In the genomic region with DNA sequence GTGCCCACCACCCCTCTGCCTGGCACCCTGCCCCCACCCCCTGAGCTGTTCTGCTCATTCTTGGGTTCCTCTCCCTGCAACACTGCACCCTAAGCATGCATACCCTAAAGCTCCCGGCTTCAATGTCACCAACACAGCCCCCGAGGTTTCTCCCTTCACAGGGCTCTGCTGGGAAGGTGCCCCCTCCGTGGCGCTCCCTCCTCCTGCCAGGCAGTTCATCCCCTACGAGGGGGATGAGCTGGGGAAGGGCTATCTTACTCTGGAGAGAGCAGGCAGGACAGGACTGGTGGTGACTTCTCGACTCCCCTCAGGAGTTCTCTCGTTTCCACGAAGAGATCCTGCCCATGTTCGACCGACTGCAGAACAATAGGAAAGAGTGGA, we compare ENCODE assay signal across 26 cellular contexts. TPM values are rescaled to one million over a fixed set of nuclear protein-coding genes. Genes with fewer than 3 reads are reported as not detected.
DNase-seq lines count a peak whose midpoint lies in the region; ATAC-seq, FAIRE-seq and TF ChIP-seq lines count a peak whose summit lies in the region.
"Had no signal": no experiment of that assay in that cellular context is flagged by ENCODE, and none has a peak within 500 bp of the region (broad histone marks: within the 10 kb centered on the region; RNA-seq: fewer than 3 reads in every experiment).

No MANE protein-coding gene starts in this region.

- H3K27ac Mint-ChIP-seq in IgD-negative memory B cell = peak overlapping the region in 2 of 3 donors; percentile 15 to 43
- H3K27ac Mint-ChIP-seq in T-helper 17 cell = peak overlapping the region; percentile 24
- H3K27ac Mint-ChIP-seq in stimulated activated naive B cell treated with anti-CD40 and anti-IgM and Interleukin-4, amounts not matched to agents 10 μg/mL and 1 μg/mL and 100 μg/mL, for 72 hours = peak overlapping the region; percentile 9
- H3K27ac Mint-ChIP-seq: HFFc6 had no signal

- no peak for TF ChIP-seq EP300 in HepG2 (IDR thresholded peaks at IDR 0.05; ENCODE audit: low read depth in 2 of 2, low read length in 2 of 2)
- TF ChIP-seq EP300 in HepG2 (CRISPR knock-in tag; IDR thresholded peaks at IDR 0.05; ENCODE audit: borderline replicate concordance) = no peak

- in situ Hi-C loops in HepG2 (cut with HindIII; ENCODE audit: extremely low pct_ligation_motif_present, low pct_unique_long_range_greater_than_20kb) = no loop called here

- no peaks in the 10 kb centered on the region for H4K20me1 ChIP-seq in HepG2 (ENCODE audit: insufficient read depth, low read length)

- no peaks in the 10 kb centered on the region for H3K9me3 Mint-ChIP-seq in IgD-negative memory B cell
- H3K9me3 Mint-ChIP-seq in stimulated activated naive B cell treated with anti-CD40 and anti-IgM and Interleukin-4, amounts not matched to agents 10 μg/mL and 1 μg/mL and 100 μg/mL, for 72 hours = no peaks in the 10 kb centered on the region
- H3K9me3 Mint-ChIP-seq: H9, HFFc6 had no signal

- ATAC-seq in T-helper 17 cell = no peak
- peak; percentile 16 for ATAC-seq in HepG2
- no peak for ATAC-seq in stimulated activated naive B cell treated with anti-CD40 and anti-IgM and Interleukin-4, amounts not matched to agents 10 μg/mL and 1 μg/mL and 100 μg/mL, for 72 hours (replicated peaks)
- no peak for ATAC-seq in GM18868 (IDR thresholded peaks at IDR 0.05; ENCODE audit: unreplicated experiment)

- peaks cover 4 to 6% (median 4%) of the 10 kb centered on the region in 3 donors for H3K4me1 Mint-ChIP-seq in IgD-negative memory B cell
- H3K4me1 Mint-ChIP-seq in T-helper 17 cell = peaks cover 7% of the 10 kb centered on the region
- peaks cover 15 to 27% of the 10 kb centered on the region in 2 donors for H3K4me1 Mint-ChIP-seq in stimulated activated naive B cell treated with anti-CD40 and anti-IgM and Interleukin-4, amounts not matched to agents 10 μg/mL and 1 μg/mL and 100 μg/mL, for 72 hours

- no peak for TF ChIP-seq CTCF in HepG2 (CRISPR knock-in tag; IDR thresholded peaks at IDR 0.05)

- H3K36me3 ChIP-seq in HepG2 (replicated peaks in 1 of 2; ENCODE audit: control insufficient read depth in 1 of 2, insufficient read depth in 2 of 2, low read length in 2 of 2) = peaks cover 3 to 12% of the 10 kb centered on the region in 2 experiments; a peak in 4 of 5 replicates

- TF ChIP-seq POLR2A in HepG2 (IDR thresholded peaks at IDR 0.05; ENCODE audit: insufficient read depth in 1 of 2, low read depth in 2 of 2, low read length in 2 of 2) = no peak

- intact Hi-C loops in HepG2 (cut with micrococcal nuclease; ENCODE audit: unreplicated experiment) = no loop called here

- no peak overlapping the region for H2AFZ ChIP-seq in HepG2 (ENCODE audit: low read length)
- H2AFZ ChIP-seq: GM23248 had no signal

- H3K9ac ChIP-seq in HepG2 (ENCODE audit: insufficient read depth, low read depth, low read length) = no peak overlapping the region
- H3K9ac ChIP-seq: GM23248 had no signal

- FAIRE-seq in HepG2 (lab: Jason Lieb, UNC) (no peak), HTR-8/SVneo (lab: Jason Lieb, UNC) (no peak)
- FAIRE-seq: D721Med had no signal

- CTCF ChIA-PET in HepG2 (lab: Yijun Ruan, JAX; ENCODE audit: low intra/inter-chr PET ratio, low total read pairs) = no interaction called here

- no peak overlapping the region for H3K4me3 ChIP-seq in HepG2 (replicated peaks in 1 of 3; ENCODE audit: insufficient read depth in 1 of 3, low read depth in 2 of 3, low read length in 3 of 3)
- H3K4me3 ChIP-seq: GM23248, SJCRH30 had no signal

- no peaks in the 10 kb centered on the region for H3K36me3 Mint-ChIP-seq in IgD-negative memory B cell
- no peaks in the 10 kb centered on the region for H3K36me3 Mint-ChIP-seq in T-helper 17 cell (ENCODE audit: low read depth)
- H3K36me3 Mint-ChIP-seq in stimulated activated naive B cell treated with anti-CD40 and anti-IgM and Interleukin-4, amounts not matched to agents 10 μg/mL and 1 μg/mL and 100 μg/mL, for 72 hours = peaks cover 22 to 23% of the 10 kb centered on the region in 2 donors

- H3K4me2 ChIP-seq in HepG2 (ENCODE audit: low read depth, low read length) = no peak overlapping the region

- no peak for TF ChIP-seq RAD21 in HepG2 (CRISPR knock-in tag; IDR thresholded peaks at IDR 0.05)

- 28% methylated on average over 10 of the region's 10 CpGs for WGBS in HepG2 (ENCODE audit: low lambda C conversion rate)

- peak overlapping the region in 2 of 4 donors; percentile 31 to 66 for H3K4me3 Mint-ChIP-seq in IgD-negative memory B cell
- H3K4me3 Mint-ChIP-seq in T-helper 17 cell = peak overlapping the region; percentile 19
- no peak overlapping the region for H3K4me3 Mint-ChIP-seq in stimulated activated naive B cell treated with anti-CD40 and anti-IgM and Interleukin-4, amounts not matched to agents 10 μg/mL and 1 μg/mL and 100 μg/mL, for 72 hours
- H3K4me3 Mint-ChIP-seq: H9, HFFc6 had no signal

- H3K79me2 ChIP-seq in HepG2 (ENCODE audit: insufficient read depth, low read length) = no peaks in the 10 kb centered on the region

- POLR2A ChIA-PET in HepG2 (lab: Yijun Ruan, JAX) = no interaction called here

- BruUV-seq in HepG2 (replicated peaks; lab: Mats Ljungman, UMichigan) = no TSS peak

- H3K27me3 Mint-ChIP-seq in IgD-negative memory B cell (no peaks in the 10 kb centered on the region), T-helper 17 cell (no peaks in the 10 kb centered on the region)
- no peaks in the 10 kb centered on the region for H3K27me3 Mint-ChIP-seq in stimulated activated naive B cell treated with anti-CD40 and anti-IgM and Interleukin-4, amounts not matched to agents 10 μg/mL and 1 μg/mL and 100 μg/mL, for 72 hours

- peaks cover 33% of the 10 kb centered on the region for H3K4me1 ChIP-seq in HepG2 (ENCODE audit: insufficient read depth, low read length)
- H3K4me1 ChIP-seq: SJCRH30 had no signal

- H3K9me3 ChIP-seq in T-helper 17 cell (ENCODE audit: control insufficient read depth, low read length, poor library complexity, severe bottlenecking) = no peaks in the 10 kb centered on the region
- H3K9me3 ChIP-seq in HepG2 (ENCODE audit: low read length) = no peaks in the 10 kb centered on the region
- H3K9me3 ChIP-seq: SJCRH30 had no signal

- H3K27ac ChIP-seq in HepG2 (ENCODE audit: extremely low read length, insufficient read depth, low read length) = no peak overlapping the region
- H3K27ac ChIP-seq: GM23248, SJCRH30 had no signal

- DNase-seq in T-helper 17 cell (no peak), HepG2 (ENCODE audit: low spot score) (no peak), HTR-8/SVneo (ENCODE audit: insufficient read length, low spot score) (no peak), A172 (ENCODE audit: low spot score) (no peak)
- no peak for DNase-seq in stimulated activated naive B cell treated with anti-CD40 and anti-IgM and Interleukin-4, amounts not matched to agents 10 μg/mL and 1 μg/mL and 100 μg/mL, for 72 hours
- DNase-seq: AML-193; C1 segment of cervical spinal cord; DMS53; GDM1; GM23248; H9; HFFc6; KG1; NCI-H1092 treated with DMSO at 0.1 percent for 48 hours; NCI-H146; NCI-H2029; NCI-H2171; NCI-H345; NCI-H524; NCI-H774; NK-92 treated with Interleukin-12 subunit alpha and Interleukin-12 subunit beta, amount 100 ng/mL, for 24 hours; SJCRH30 had no signal

- H3K27me3 ChIP-seq in HepG2 (ENCODE audit: control insufficient read depth in 1 of 2, insufficient read depth in 2 of 2, low read length in 2 of 2) = peaks cover 3 to 33% of the 10 kb centered on the region in 2 experiments; a peak in 4 of 5 replicates
- H3K27me3 ChIP-seq: SJCRH30 had no signal

RNA-seq across cellular contexts. Expression of a gene that starts 6.5 kb away (rescaled TPM):
- 430 TPM for polyA plus RNA-seq in IgD-negative memory B cell
- 100 to 1,000 TPM in 1 of 2 donors, 10 to 100 TPM in 1; 98.4 to 120 TPM for total RNA-seq in T-helper 17 cell
- 753 and 1,048 TPM in 2 replicates for total RNA-seq in HepG2 (2016; rRNA removed; fragmentation: Illumina TruSeq; extraction: Trizol)
- 458 and 593 TPM in 2 replicates for total RNA-seq in HepG2 (2016; cell fraction: cytosol; rRNA removed; fragmentation: Illumina TruSeq; extraction: Trizol; ENCODE audit: low read depth)
- 792 and 1,109 TPM in 2 replicates for total RNA-seq in HepG2 (2016; cell fraction: insoluble cytoplasmic fraction; rRNA removed; fragmentation: Illumina TruSeq; extraction: Trizol)
- 613 and 660 TPM in 2 replicates for total RNA-seq in HepG2 (2016; cell fraction: membrane; rRNA removed; fragmentation: Illumina TruSeq; extraction: Trizol)
- total RNA-seq in HepG2 (2016; cell fraction: nucleus; rRNA removed; fragmentation: Illumina TruSeq; extraction: Trizol) = 219 and 249 TPM in 2 replicates
- polyA plus RNA-seq in HepG2 (2011; rRNA removed) = 301 and 305 TPM in 2 replicates
- 507 and 666 TPM in 2 replicates for polyA plus RNA-seq in HepG2 (2011; cell fraction: cytosol; rRNA removed)
- polyA plus RNA-seq in HepG2 (2011; cell fraction: nucleus; rRNA removed) = 133 and 152 TPM in 2 replicates
- 451 and 767 TPM in 2 replicates for polyA plus RNA-seq in HepG2 (2012)
- 482 and 603 TPM in 2 replicates for polyA plus RNA-seq in HepG2 (2016; cell fraction: cytosol; fragmentation: Illumina TruSeq; extraction: Trizol; ENCODE audit: low read depth)
- polyA plus RNA-seq in HepG2 (2016; cell fraction: insoluble cytoplasmic fraction; fragmentation: Illumina TruSeq; extraction: Trizol; ENCODE audit: low read depth) = 926 and 995 TPM in 2 replicates
- polyA plus RNA-seq in HepG2 (2016; cell fraction: membrane; fragmentation: Illumina TruSeq; extraction: Trizol; ENCODE audit: low read depth) = 496 and 594 TPM in 2 replicates
- polyA plus RNA-seq in HepG2 (2016; cell fraction: nucleus; fragmentation: Illumina TruSeq; extraction: Trizol; ENCODE audit: insufficient read depth, low read depth) = 426 and 431 TPM in 2 replicates
- 68.8 and 71.4 TPM in 2 replicates for polyA minus RNA-seq in HepG2 (2011; rRNA and poly(A)+ RNA removed; ENCODE audit: low replicate concordance)
- polyA minus RNA-seq in HepG2 (2011; cell fraction: cytosol; rRNA and poly(A)+ RNA removed) = 62.0 and 63.6 TPM in 2 replicates
- 23.6 and 38.7 TPM in 2 replicates for polyA minus RNA-seq in HepG2 (2011; cell fraction: nucleus; rRNA and poly(A)+ RNA removed)
- total RNA-seq in A172 (2014; rRNA removed; shearing (Covaris generic)) = 118 and 201 TPM in 2 replicates

RNA-seq across cellular contexts. Expression of a gene that starts 6.8 kb away (rescaled TPM):
- polyA plus RNA-seq in IgD-negative memory B cell (8.3 TPM), HepG2 (2011; rRNA removed) (6.5 and 11.5 TPM in 2 replicates)
- total RNA-seq in T-helper 17 cell (10 to 100 TPM; 20.3 to 22.9 TPM), HepG2 (2016; rRNA removed; fragmentation: Illumina TruSeq; extraction: Trizol) (11.0 and 16.0 TPM in 2 replicates)
- total RNA-seq in HepG2 (2016; cell fraction: cytosol; rRNA removed; fragmentation: Illumina TruSeq; extraction: Trizol; ENCODE audit: low read depth) = 6.7 and 8.0 TPM in 2 replicates
- total RNA-seq in HepG2 (2016; cell fraction: insoluble cytoplasmic fraction; rRNA removed; fragmentation: Illumina TruSeq; extraction: Trizol) = 10.1 and 16.2 TPM in 2 replicates
- total RNA-seq in HepG2 (2016; cell fraction: membrane; rRNA removed; fragmentation: Illumina TruSeq; extraction: Trizol) = 7.6 and 8.2 TPM in 2 replicates
- 15.9 and 16.6 TPM in 2 replicates for total RNA-seq in HepG2 (2016; cell fraction: nucleus; rRNA removed; fragmentation: Illumina TruSeq; extraction: Trizol)
- 4.1 and 4.4 TPM in 2 replicates for polyA plus RNA-seq in HepG2 (2011; cell fraction: cytosol; rRNA removed)
- 40.0 and 46.9 TPM in 2 replicates for polyA plus RNA-seq in HepG2 (2011; cell fraction: nucleus; rRNA removed)
- polyA plus RNA-seq in HepG2 (2012) = 7.4 and 8.9 TPM in 2 replicates
- 4.4 and 5.5 TPM in 2 replicates for polyA plus RNA-seq in HepG2 (2016; cell fraction: cytosol; fragmentation: Illumina TruSeq; extraction: Trizol; ENCODE audit: low read depth)
- polyA plus RNA-seq in HepG2 (2016; cell fraction: insoluble cytoplasmic fraction; fragmentation: Illumina TruSeq; extraction: Trizol; ENCODE audit: low read depth) = 8.5 and 12.2 TPM in 2 replicates
- polyA plus RNA-seq in HepG2 (2016; cell fraction: membrane; fragmentation: Illumina TruSeq; extraction: Trizol; ENCODE audit: low read depth) = 4.9 and 6.3 TPM in 2 replicates
- polyA plus RNA-seq in HepG2 (2016; cell fraction: nucleus; fragmentation: Illumina TruSeq; extraction: Trizol; ENCODE audit: insufficient read depth, low read depth) = 33.7 and 41.8 TPM in 2 replicates
- 3.4 and 4.4 TPM in 2 replicates for polyA minus RNA-seq in HepG2 (2011; rRNA and poly(A)+ RNA removed; ENCODE audit: low replicate concordance)
- 1.4 TPM in 1 of 2 replicates, not detected in the other for polyA minus RNA-seq in HepG2 (2011; cell fraction: cytosol; rRNA and poly(A)+ RNA removed)
- polyA minus RNA-seq in HepG2 (2011; cell fraction: nucleus; rRNA and poly(A)+ RNA removed) = 11.8 and 15.5 TPM in 2 replicates
- total RNA-seq in A172 (2014; rRNA removed; shearing (Covaris generic)) = 19.0 and 25.0 TPM in 2 replicates

RNA-seq across cellular contexts. Expression of a gene that starts 21.4 kb away (rescaled TPM):
- 0.97 TPM for polyA plus RNA-seq in IgD-negative memory B cell
- total RNA-seq in T-helper 17 cell = 1 to 10 TPM; 1.1 to 2.7 TPM
- 0.07 TPM in 1 of 2 replicates, not detected in the other for total RNA-seq in HepG2 (2016; rRNA removed; fragmentation: Illumina TruSeq; extraction: Trizol)
- not detected in 2 replicates for total RNA-seq in HepG2 (2016; cell fraction: cytosol; rRNA removed; fragmentation: Illumina TruSeq; extraction: Trizol; ENCODE audit: low read depth)
- total RNA-seq in HepG2 (2016; cell fraction: insoluble cytoplasmic fraction; rRNA removed; fragmentation: Illumina TruSeq; extraction: Trizol) = 0.09 TPM in 1 of 2 replicates, not detected in the other
- total RNA-seq in HepG2 (2016; cell fraction: membrane; rRNA removed; fragmentation: Illumina TruSeq; extraction: Trizol) = not detected in 2 replicates
- 0.62 TPM in 1 of 2 replicates, not detected in the other for total RNA-seq in HepG2 (2016; cell fraction: nucleus; rRNA removed; fragmentation: Illumina TruSeq; extraction: Trizol)
- 0.17 and 0.22 TPM in 2 replicates for polyA plus RNA-seq in HepG2 (2011; rRNA removed)
- 0.10 and 0.16 TPM in 2 replicates for polyA plus RNA-seq in HepG2 (2011; cell fraction: cytosol; rRNA removed)
- polyA plus RNA-seq in HepG2 (2011; cell fraction: nucleus; rRNA removed) = 1.9 and 2.5 TPM in 2 replicates
- polyA plus RNA-seq in HepG2 (2012) = 0.21 and 0.29 TPM in 2 replicates
- 0.07 TPM in 1 of 2 replicates, not detected in the other for polyA plus RNA-seq in HepG2 (2016; cell fraction: cytosol; fragmentation: Illumina TruSeq; extraction: Trizol; ENCODE audit: low read depth)
- polyA plus RNA-seq in HepG2 (2016; cell fraction: insoluble cytoplasmic fraction; fragmentation: Illumina TruSeq; extraction: Trizol; ENCODE audit: low read depth) = not detected in 2 replicates
- polyA plus RNA-seq in HepG2 (2016; cell fraction: membrane; fragmentation: Illumina TruSeq; extraction: Trizol; ENCODE audit: low read depth) = not detected in 2 replicates
- polyA plus RNA-seq in HepG2 (2016; cell fraction: nucleus; fragmentation: Illumina TruSeq; extraction: Trizol; ENCODE audit: insufficient read depth, low read depth) = 0.53 TPM in 1 of 2 replicates, not detected in the other
- 0.12 TPM in 1 of 2 replicates, not detected in the other for polyA minus RNA-seq in HepG2 (2011; rRNA and poly(A)+ RNA removed; ENCODE audit: low replicate concordance)
- not detected in 2 replicates for polyA minus RNA-seq in HepG2 (2011; cell fraction: cytosol; rRNA and poly(A)+ RNA removed)
- 0.25 and 0.26 TPM in 2 replicates for polyA minus RNA-seq in HepG2 (2011; cell fraction: nucleus; rRNA and poly(A)+ RNA removed)
- 0.26 and 0.81 TPM in 2 replicates for total RNA-seq in A172 (2014; rRNA removed; shearing (Covaris generic))
- total RNA-seq: SJCRH30 had no signal
- polyA plus RNA-seq: AG04450 had no signal

RNA-seq across cellular contexts. Expression of a gene that starts 38.1 kb away (rescaled TPM):
- polyA plus RNA-seq in IgD-negative memory B cell = 6.1 TPM
- 10 to 100 TPM; 31.3 to 38.0 TPM for total RNA-seq in T-helper 17 cell
- 24.2 and 28.6 TPM in 2 replicates for total RNA-seq in HepG2 (2016; rRNA removed; fragmentation: Illumina TruSeq; extraction: Trizol)
- 16.2 and 16.7 TPM in 2 replicates for total RNA-seq in HepG2 (2016; cell fraction: cytosol; rRNA removed; fragmentation: Illumina TruSeq; extraction: Trizol; ENCODE audit: low read depth)
- 22.5 and 27.7 TPM in 2 replicates for total RNA-seq in HepG2 (2016; cell fraction: insoluble cytoplasmic fraction; rRNA removed; fragmentation: Illumina TruSeq; extraction: Trizol)
- 36.9 and 38.9 TPM in 2 replicates for total RNA-seq in HepG2 (2016; cell fraction: membrane; rRNA removed; fragmentation: Illumina TruSeq; extraction: Trizol)
- total RNA-seq in HepG2 (2016; cell fraction: nucleus; rRNA removed; fragmentation: Illumina TruSeq; extraction: Trizol) = 40.6 and 42.6 TPM in 2 replicates
- polyA plus RNA-seq in HepG2 (2011; rRNA removed) = 66.2 and 80.8 TPM in 2 replicates
- 32.3 and 37.9 TPM in 2 replicates for polyA plus RNA-seq in HepG2 (2011; cell fraction: cytosol; rRNA removed)
- polyA plus RNA-seq in HepG2 (2011; cell fraction: nucleus; rRNA removed) = 406 and 428 TPM in 2 replicates
- polyA plus RNA-seq in HepG2 (2012) = 37.8 and 47.7 TPM in 2 replicates
- polyA plus RNA-seq in HepG2 (2016; cell fraction: cytosol; fragmentation: Illumina TruSeq; extraction: Trizol; ENCODE audit: low read depth) = 13.4 and 15.5 TPM in 2 replicates
- polyA plus RNA-seq in HepG2 (2016; cell fraction: insoluble cytoplasmic fraction; fragmentation: Illumina TruSeq; extraction: Trizol; ENCODE audit: low read depth) = 20.0 and 26.4 TPM in 2 replicates
- 26.7 and 30.4 TPM in 2 replicates for polyA plus RNA-seq in HepG2 (2016; cell fraction: membrane; fragmentation: Illumina TruSeq; extraction: Trizol; ENCODE audit: low read depth)
- 92.0 and 96.8 TPM in 2 replicates for polyA plus RNA-seq in HepG2 (2016; cell fraction: nucleus; fragmentation: Illumina TruSeq; extraction: Trizol; ENCODE audit: insufficient read depth, low read depth)
- polyA minus RNA-seq in HepG2 (2011; rRNA and poly(A)+ RNA removed; ENCODE audit: low replicate concordance) = 38.9 and 82.6 TPM in 2 replicates
- 18.1 and 23.5 TPM in 2 replicates for polyA minus RNA-seq in HepG2 (2011; cell fraction: cytosol; rRNA and poly(A)+ RNA removed)
- 119 and 121 TPM in 2 replicates for polyA minus RNA-seq in HepG2 (2011; cell fraction: nucleus; rRNA and poly(A)+ RNA removed)
- total RNA-seq in A172 (2014; rRNA removed; shearing (Covaris generic)) = 38.4 and 56.3 TPM in 2 replicates

RNA-seq across cellular contexts. Expression of a gene that starts 42.2 kb away (rescaled TPM):
- polyA plus RNA-seq in IgD-negative memory B cell (16.6 TPM), HepG2 (2011; rRNA removed) (0.38 and 0.40 TPM in 2 replicates)
- total RNA-seq in T-helper 17 cell (10 to 100 TPM; 10.2 to 11.5 TPM), HepG2 (2016; rRNA removed; fragmentation: Illumina TruSeq; extraction: Trizol) (0.38 TPM in 1 of 2 replicates, not detected in the other)
- 0.20 TPM in 1 of 2 replicates, not detected in the other for total RNA-seq in HepG2 (2016; cell fraction: cytosol; rRNA removed; fragmentation: Illumina TruSeq; extraction: Trizol; ENCODE audit: low read depth)
- 0.09 TPM in 1 of 2 replicates, not detected in the other for total RNA-seq in HepG2 (2016; cell fraction: insoluble cytoplasmic fraction; rRNA removed; fragmentation: Illumina TruSeq; extraction: Trizol)
- total RNA-seq in HepG2 (2016; cell fraction: membrane; rRNA removed; fragmentation: Illumina TruSeq; extraction: Trizol) = 0.25 TPM in 1 of 2 replicates, not detected in the other
- not detected in 2 replicates for total RNA-seq in HepG2 (2016; cell fraction: nucleus; rRNA removed; fragmentation: Illumina TruSeq; extraction: Trizol)
- 0.43 and 0.62 TPM in 2 replicates for polyA plus RNA-seq in HepG2 (2011; cell fraction: cytosol; rRNA removed)
- 0.33 and 0.45 TPM in 2 replicates for polyA plus RNA-seq in HepG2 (2011; cell fraction: nucleus; rRNA removed)
- 0.38 and 0.73 TPM in 2 replicates for polyA plus RNA-seq in HepG2 (2012)
- polyA plus RNA-seq in HepG2 (2016; cell fraction: cytosol; fragmentation: Illumina TruSeq; extraction: Trizol; ENCODE audit: low read depth) = not detected in 2 replicates
- not detected in 2 replicates for polyA plus RNA-seq in HepG2 (2016; cell fraction: insoluble cytoplasmic fraction; fragmentation: Illumina TruSeq; extraction: Trizol; ENCODE audit: low read depth)
- polyA plus RNA-seq in HepG2 (2016; cell fraction: membrane; fragmentation: Illumina TruSeq; extraction: Trizol; ENCODE audit: low read depth) = 0.13 TPM in 1 of 2 replicates, not detected in the other
- polyA plus RNA-seq in HepG2 (2016; cell fraction: nucleus; fragmentation: Illumina TruSeq; extraction: Trizol; ENCODE audit: insufficient read depth, low read depth) = not detected in 2 replicates
- polyA minus RNA-seq in HepG2 (2011; rRNA and poly(A)+ RNA removed; ENCODE audit: low replicate concordance) = 0.32 TPM in 1 of 2 replicates, not detected in the other
- 0.69 and 1.3 TPM in 2 replicates for polyA minus RNA-seq in HepG2 (2011; cell fraction: cytosol; rRNA and poly(A)+ RNA removed)
- polyA minus RNA-seq in HepG2 (2011; cell fraction: nucleus; rRNA and poly(A)+ RNA removed) = 0.37 and 1.3 TPM in 2 replicates
- total RNA-seq in A172 (2014; rRNA removed; shearing (Covaris generic)) = not detected in 2 replicates
- total RNA-seq: HFFc6, SJCRH30 had no signal
- polyA plus RNA-seq: GM23248 had no signal
